In genomic region chr3:192122832-192123594, GRCh38 we compare ENCODE assay signal across 11 cellular contexts.
A peak's percentile ranks its signal among the peaks of the same experiment; 100 is the strongest.
DNase-seq lines count a peak whose midpoint lies in the region; ATAC-seq and TF ChIP-seq lines count a peak whose summit lies in the region.
"Had no signal": no experiment of that assay in that cellular context is flagged by ENCODE, and none has a peak within 500 bp of the region (broad histone marks: within the 10 kb centered on the region; RNA-seq: fewer than 3 reads in every experiment).

No MANE protein-coding gene starts in this region.

- H3K9ac ChIP-seq in smooth muscle cell (ENCODE audit: low read depth), result no peak overlapping the region

- no peaks in the 10 kb centered on the region for H3K4me1 ChIP-seq in smooth muscle cell (ENCODE audit: low read depth)
- no peaks in the 10 kb centered on the region for H3K4me1 ChIP-seq in CD8-positive, alpha-beta memory T cell (ENCODE audit: insufficient read depth, low read length)

- no peaks in the 10 kb centered on the region for H3K36me3 ChIP-seq in smooth muscle cell (ENCODE audit: low read depth)
- H3K36me3 ChIP-seq in CD8-positive, alpha-beta memory T cell (ENCODE audit: insufficient read depth, low read length), result no peaks in the 10 kb centered on the region

- no peaks in the 10 kb centered on the region for H3F3A ChIP-seq in smooth muscle cell (ENCODE audit: low read depth)

- no peaks in the 10 kb centered on the region for H4K20me1 ChIP-seq in smooth muscle cell (ENCODE audit: low read depth)

- DNase-seq in epithelial cell of esophagus (ENCODE audit: low read depth) (peak; percentile 17), smooth muscle cell (lab: John Stamatoyannopoulos, UW; ENCODE audit: unreplicated experiment) (no peak), NCI-H1930 (lab: John Stamatoyannopoulos, UW) (no peak), DMS79 (lab: John Stamatoyannopoulos, UW) (no peak)
- DNase-seq in CD8-positive, alpha-beta memory T cell, result no peak
- DNase-seq: activated CD4-positive, alpha-beta T cell treated with anti-CD3 and anti-CD28 coated beads, Interleukin-2, amount 10 ng/mL, durations not matched to agents 24 days and 14 days; DMS 273 treated with DMSO at 0.1 percent for 48 hours; NCI-H69 had no signal

- peaks cover 0 to 19% (median 4%) of the 10 kb centered on the region in 5 donors for H3K9me3 Mint-ChIP-seq in CD8-positive, alpha-beta memory T cell
- H3K9me3 Mint-ChIP-seq: activated CD4-positive, alpha-beta T cell treated with anti-CD3 and anti-CD28 coated beads, Interleukin-2, amount 10 ng/mL, durations not matched to agents 24 days and 14 days had no signal

- CTCF ChIA-PET in CD8-positive, alpha-beta memory T cell (lab: Charles Lee), result no interaction called here

- no peak overlapping the region for H3K27ac Mint-ChIP-seq in CD8-positive, alpha-beta memory T cell
- H3K27ac Mint-ChIP-seq: activated CD4-positive, alpha-beta T cell treated with anti-CD3 and anti-CD28 coated beads, Interleukin-2, amount 10 ng/mL, durations not matched to agents 24 days and 14 days had no signal

- WGBS in smooth muscle cell (ENCODE audit: low lambda C conversion rate), result 92% methylated on average over 13 of the region's 13 CpGs

- peak; percentile 75 for ATAC-seq in GM18867 (IDR thresholded peaks at IDR 0.05; ENCODE audit: unreplicated experiment)
- ATAC-seq in GM21717 (IDR thresholded peaks at IDR 0.05; ENCODE audit: unreplicated experiment), result peak; percentile 94
- ATAC-seq in HG03354 (IDR thresholded peaks at IDR 0.05; ENCODE audit: poor library complexity, severe bottlenecking, unreplicated experiment), result peak; percentile 81

- H3K4me1 Mint-ChIP-seq in CD8-positive, alpha-beta memory T cell, result no peaks in the 10 kb centered on the region
- H3K4me1 Mint-ChIP-seq: activated CD4-positive, alpha-beta T cell treated with anti-CD3 and anti-CD28 coated beads, Interleukin-2, amount 10 ng/mL, durations not matched to agents 24 days and 14 days had no signal

- POLR2A ChIA-PET in CD8-positive, alpha-beta memory T cell (lab: Charles Lee), result no interaction called here

- H3K27me3 Mint-ChIP-seq in CD8-positive, alpha-beta memory T cell, result no peaks in the 10 kb centered on the region
- H3K27me3 Mint-ChIP-seq: activated CD4-positive, alpha-beta T cell treated with anti-CD3 and anti-CD28 coated beads, Interleukin-2, amount 10 ng/mL, durations not matched to agents 24 days and 14 days had no signal

- no peak overlapping the region for H3K4me3 Mint-ChIP-seq in CD8-positive, alpha-beta memory T cell
- H3K4me3 Mint-ChIP-seq: activated CD4-positive, alpha-beta T cell treated with anti-CD3 and anti-CD28 coated beads, Interleukin-2, amount 10 ng/mL, durations not matched to agents 24 days and 14 days had no signal

- H3K36me3 Mint-ChIP-seq in CD8-positive, alpha-beta memory T cell, result no peaks in the 10 kb centered on the region

- H2AFZ ChIP-seq in smooth muscle cell (ENCODE audit: low read depth), result no peak overlapping the region

- H3K9me3 ChIP-seq in smooth muscle cell (replicated peaks; ENCODE audit: low read depth), result no peaks in the 10 kb centered on the region
- no peaks in the 10 kb centered on the region for H3K9me3 ChIP-seq in CD8-positive, alpha-beta memory T cell (ENCODE audit: low read length)

- no peak overlapping the region for H3K27ac ChIP-seq in smooth muscle cell (ENCODE audit: low read depth)
- H3K27ac ChIP-seq in CD8-positive, alpha-beta memory T cell (ENCODE audit: low read depth, low read length), result no peak overlapping the region

- TF ChIP-seq CTCF in epithelial cell of esophagus (IDR thresholded peaks at IDR 0.05; ENCODE audit: insufficient read depth, low read depth, low read length, missing control alignments) (no peak), smooth muscle cell (IDR thresholded peaks at IDR 0.05; ENCODE audit: borderline replicate concordance, insufficient read depth, poor library complexity, severe bottlenecking) (no peak)

- no peak overlapping the region for H3K4me2 ChIP-seq in smooth muscle cell

- no peaks in the 10 kb centered on the region for H3K27me3 ChIP-seq in smooth muscle cell (ENCODE audit: low read depth)
- no peaks in the 10 kb centered on the region for H3K27me3 ChIP-seq in CD8-positive, alpha-beta memory T cell (ENCODE audit: insufficient read depth, low read length, poor library complexity, severe bottlenecking)

- no peaks in the 10 kb centered on the region for H3K79me2 ChIP-seq in smooth muscle cell (ENCODE audit: low read depth)

- H3K4me3 ChIP-seq in epithelial cell of esophagus (ENCODE audit: low read length) (no peak overlapping the region), smooth muscle cell (no peak overlapping the region)
- H3K4me3 ChIP-seq in CD8-positive, alpha-beta memory T cell (ENCODE audit: low read length), result no peak overlapping the region
